Comparison of ENCODE assay signal across 24 cellular contexts in genomic region chr12:79926951-79927350, GRCh38. TPM values are rescaled to one million over a fixed set of nuclear protein-coding genes. Genes with fewer than 3 reads are reported as not detected.
DNase-seq lines count a peak whose midpoint lies in the region; ATAC-seq and TF ChIP-seq lines count a peak whose summit lies in the region.
"Had no signal": no experiment of that assay in that cellular context is flagged by ENCODE, and none has a peak within 500 bp of the region (broad histone marks: within the 10 kb centered on the region; RNA-seq: fewer than 3 reads in every experiment).

No MANE protein-coding gene starts in this region.

- peak overlapping the region; percentile 58 for H3K27ac Mint-ChIP-seq in activated naive CD4-positive, alpha-beta T cell treated with anti-CD3 and anti-CD28 coated beads, Interleukin-2, amount 10 ng/mL, durations not matched to agents 7 days and 5 days
- H3K27ac Mint-ChIP-seq: B cell had no signal

- H3K4me1 ChIP-seq in esophagus muscularis mucosa = peaks cover 34 to 94% (median 86%) of the 10 kb centered on the region in 4 donors
- peaks cover 20 to 100% (median 92%) of the 10 kb centered on the region in 6 donors for H3K4me1 ChIP-seq in spleen
- H3K4me1 ChIP-seq in PC-3 (ENCODE audit: insufficient read depth, low read length) = peaks cover 7% of the 10 kb centered on the region; the same call in 1 of the 2 replicates
- H3K4me1 ChIP-seq in breast epithelium = no peaks in the 10 kb centered on the region

- peaks cover 4% of the 10 kb centered on the region for H3K36me3 Mint-ChIP-seq in activated naive CD4-positive, alpha-beta T cell treated with anti-CD3 and anti-CD28 coated beads, Interleukin-2, amount 10 ng/mL, durations not matched to agents 7 days and 5 days

- TF ChIP-seq EP300 in esophagus muscularis mucosa (IDR thresholded peaks at IDR 0.05) = no peak

- CTCF ChIA-PET in activated naive CD4-positive, alpha-beta T cell treated with anti-CD3 and anti-CD28 coated beads, Interleukin-2, amount 10 ng/mL, durations not matched to agents 7 days and 5 days (lab: Charles Lee) = no interaction called here
- CTCF ChIA-PET in PC-3 (lab: Charles Lee) = no interaction called here

- no TSS peak for BruUV-seq in PC-3 (replicated peaks; lab: Mats Ljungman, UMichigan)

- H3K27me3 Mint-ChIP-seq in activated naive CD4-positive, alpha-beta T cell treated with anti-CD3 and anti-CD28 coated beads, Interleukin-2, amount 10 ng/mL, durations not matched to agents 7 days and 5 days = no peaks in the 10 kb centered on the region
- H3K27me3 Mint-ChIP-seq: B cell had no signal

- no peak for DNase-seq in activated naive CD4-positive, alpha-beta T cell treated with anti-CD3 and anti-CD28 coated beads, Interleukin-2, amount 10 ng/mL, durations not matched to agents 7 days and 5 days
- DNase-seq in activated naive CD4-positive, alpha-beta T cell (lab: John Stamatoyannopoulos, UW) = no peak
- DNase-seq in esophagus muscularis mucosa (ENCODE audit: extremely low spot score) (no peak), spleen (no peak), PC-3 (no peak), breast epithelium (ENCODE audit: low spot score in 2 of 2) (no peak)
- DNase-seq: activated CD4-positive, alpha-beta T cell treated with anti-CD3 and anti-CD28 coated beads for 4 hours; activated CD8-positive, alpha-beta memory T cell treated with anti-CD3 and anti-CD28 coated beads, Interleukin-2, amount 50 U/mL, for 4 hours; activated effector memory CD4-positive, alpha-beta T cell treated with anti-CD3 and anti-CD28 coated beads, Interleukin-2, amount 50 U/mL, for 16 hours; body of pancreas; COR-L47; DMS53; GOT3; left lung; mesenchymal stem cell; NCI-H1436 treated with DMSO at 0.1 percent for 48 hours; NCI-H446 treated with DMSO at 0.1 percent for 48 hours; occipital lobe; stimulated activated CD4-positive, alpha-beta T cell treated with anti-CD3 and anti-CD28 coated beads, Interleukin-2, amount 100 ng/mL, for 24 hours had no signal

- H3K9me3 ChIP-seq in SU-DHL-6 (ENCODE audit: insufficient read depth, low read length) (no peaks in the 10 kb centered on the region), esophagus muscularis mucosa (no peaks in the 10 kb centered on the region), spleen (no peaks in the 10 kb centered on the region), PC-3 (ENCODE audit: low read length) (no peaks in the 10 kb centered on the region), breast epithelium (no peaks in the 10 kb centered on the region)
- H3K9me3 ChIP-seq: body of pancreas, left lung, tibial nerve had no signal

- POLR2A ChIA-PET in PC-3 (lab: Charles Lee; ENCODE audit: unreplicated experiment) = no interaction called here

- 51% methylated on average over 3 of the region's 3 CpGs for WGBS in esophagus muscularis mucosa
- 57 to 71% (median 61%) methylated on average over 3 of the region's 3 CpGs for WGBS in spleen, 5 donors

- no peaks in the 10 kb centered on the region for H3K9me2 ChIP-seq in SU-DHL-6 (replicated peaks; ENCODE audit: insufficient read depth, low read length)
- H3K9me2 ChIP-seq in PC-3 (replicated peaks; ENCODE audit: low read length) = no peaks in the 10 kb centered on the region

- intact Hi-C loops in esophagus muscularis mucosa (cut with DNase I) (no loop called here), spleen (cut with DNase I; ENCODE audit: low total_unique reads) (no loop called here), PC-3 (cut with micrococcal nuclease) (no loop called here), breast epithelium (cut with DNase I; ENCODE audit: low total_unique reads) (no loop called here)

- H3K4me1 Mint-ChIP-seq in activated naive CD4-positive, alpha-beta T cell treated with anti-CD3 and anti-CD28 coated beads, Interleukin-2, amount 10 ng/mL, durations not matched to agents 7 days and 5 days = peaks cover 41% of the 10 kb centered on the region

- H3K9ac ChIP-seq in SU-DHL-6 (ENCODE audit: low read length) (no peak overlapping the region), PC-3 (ENCODE audit: low read length) (no peak overlapping the region)

- H3K36me3 ChIP-seq in SU-DHL-6 (ENCODE audit: low read length) (no peaks in the 10 kb centered on the region), esophagus muscularis mucosa (no peaks in the 10 kb centered on the region), spleen (no peaks in the 10 kb centered on the region), PC-3 (ENCODE audit: low read depth, low read length) (no peaks in the 10 kb centered on the region), breast epithelium (no peaks in the 10 kb centered on the region)
- H3K36me3 ChIP-seq: left lung, tibial nerve had no signal

- no peak overlapping the region for H2AFZ ChIP-seq in SU-DHL-6 (ENCODE audit: low read depth, low read length, severe bottlenecking)
- H2AFZ ChIP-seq in PC-3 (ENCODE audit: low read length) = no peak overlapping the region

- H3K27ac ChIP-seq in SU-DHL-6 (ENCODE audit: low read depth, low read length) (no peak overlapping the region), esophagus muscularis mucosa (replicated peaks in 1 of 4) (peak overlapping the region; percentile 24 to 98 (median 98)), spleen (peak overlapping the region in 5 of 8 donors; percentile 64 to 79 (median 77)), PC-3 (ENCODE audit: low read length) (no peak overlapping the region), breast epithelium (no peak overlapping the region)
- H3K27ac ChIP-seq: body of pancreas had no signal

- no peak overlapping the region for H3K4me3 Mint-ChIP-seq in activated naive CD4-positive, alpha-beta T cell treated with anti-CD3 and anti-CD28 coated beads, Interleukin-2, amount 10 ng/mL, durations not matched to agents 7 days and 5 days
- H3K4me3 Mint-ChIP-seq: B cell had no signal

- H4K20me1 ChIP-seq in SU-DHL-6 (ENCODE audit: low read depth, low read length) = peaks cover 38% of the 10 kb centered on the region
- H4K20me1 ChIP-seq in PC-3 (ENCODE audit: low read length) = peaks cover 10% of the 10 kb centered on the region

- TF ChIP-seq CTCF in SU-DHL-6 (IDR thresholded peaks at IDR 0.05; ENCODE audit: insufficient read depth, low read length, poor library complexity, severe bottlenecking) (no peak), esophagus muscularis mucosa (IDR thresholded peaks at IDR 0.05) (no peak), spleen (IDR thresholded peaks at IDR 0.05 in 8 of 11, conservative IDR thresholded peaks at IDR 0.05 in 3 of 11) (no peak), PC-3 (conservative IDR thresholded peaks at IDR 0.05; ENCODE audit: low read depth, low read length) (no peak), breast epithelium (IDR thresholded peaks at IDR 0.05) (no peak)

- ATAC-seq in HG03469 (IDR thresholded peaks at IDR 0.05; ENCODE audit: unreplicated experiment) (no peak), PC-3 (no peak)
- ATAC-seq: body of pancreas, left lung had no signal

- H3K9me3 Mint-ChIP-seq in activated naive CD4-positive, alpha-beta T cell treated with anti-CD3 and anti-CD28 coated beads, Interleukin-2, amount 10 ng/mL, durations not matched to agents 7 days and 5 days = no peaks in the 10 kb centered on the region

- H3K27me3 ChIP-seq in SU-DHL-6 (ENCODE audit: low read length) (no peaks in the 10 kb centered on the region), esophagus muscularis mucosa (no peaks in the 10 kb centered on the region), spleen (replicated peaks in 1 of 7) (no peaks in the 10 kb centered on the region), PC-3 (ENCODE audit: low read length) (no peaks in the 10 kb centered on the region), breast epithelium (no peaks in the 10 kb centered on the region)
- H3K27me3 ChIP-seq: body of pancreas, left lung, tibial nerve had no signal

- H3K4me2 ChIP-seq in SU-DHL-6 (ENCODE audit: low read depth, low read length, poor library complexity, severe bottlenecking) (peak overlapping the region; percentile 54), PC-3 (ENCODE audit: low read length) (no peak overlapping the region)

- peaks cover 100% of the 10 kb centered on the region for H3K79me2 ChIP-seq in SU-DHL-6 (ENCODE audit: insufficient read depth, low read length)
- peaks cover 100% of the 10 kb centered on the region for H3K79me2 ChIP-seq in PC-3 (ENCODE audit: low read length)

- peaks cover 10% of the 10 kb centered on the region; the same call in 1 of the 2 replicates for H3F3A ChIP-seq in SU-DHL-6 (ENCODE audit: insufficient read depth)
- H3F3A ChIP-seq in PC-3 (ENCODE audit: low read length, unreplicated experiment) = no peaks in the 10 kb centered on the region

- H3K4me3 ChIP-seq in SU-DHL-6 (ENCODE audit: insufficient read depth, low read length, poor library complexity, severe bottlenecking) (no peak overlapping the region), esophagus muscularis mucosa (no peak overlapping the region), spleen (no peak overlapping the region), PC-3 (ENCODE audit: low read length) (no peak overlapping the region), breast epithelium (no peak overlapping the region)
- H3K4me3 ChIP-seq: body of pancreas, left lung, skin epidermis, tibial nerve had no signal

- TF ChIP-seq POLR2A in esophagus muscularis mucosa (IDR thresholded peaks at IDR 0.05; ENCODE audit: low read depth) = no peak
- TF ChIP-seq POLR2A in spleen (IDR thresholded peaks at IDR 0.05) = no peak
- TF ChIP-seq POLR2A in breast epithelium (IDR thresholded peaks at IDR 0.05) = no peak

RNA-seq across cellular contexts. Expression of gene PPP1R12A, which starts 7.9 kb away (rescaled TPM):
- total RNA-seq in esophagus muscularis mucosa = 100 to 1,000 TPM; 441 to 691 (median 542) TPM
- 100 to 1,000 TPM in 5 of 7 donors, 10 to 100 TPM in 2; 91.1 to 141 (median 112) TPM for total RNA-seq in spleen
- 10 to 100 TPM; 14.4 to 22.5 (median 21.1) TPM for polyA plus RNA-seq in spleen
- 43.2 and 67.5 TPM in 2 replicates for total RNA-seq in PC-3 (2014; rRNA removed)
- total RNA-seq in breast epithelium = 100 to 1,000 TPM in 2 of 3 donors, 10 to 100 TPM in 1; 64.8 to 137 (median 134) TPM

Comparison
In these comparisons a context has a peak if more than half of its experiments do, and no peak if none do; other contexts are left out.
1. H3K27ac ChIP-seq: peak in esophagus muscularis mucosa (4 of 4) and spleen (5 of 8); none in SU-DHL-6 (single experiment), PC-3 (single experiment) and breast epithelium (0 of 2).